25 cellular contexts compared by ENCODE assay signal in the genomic region with DNA sequence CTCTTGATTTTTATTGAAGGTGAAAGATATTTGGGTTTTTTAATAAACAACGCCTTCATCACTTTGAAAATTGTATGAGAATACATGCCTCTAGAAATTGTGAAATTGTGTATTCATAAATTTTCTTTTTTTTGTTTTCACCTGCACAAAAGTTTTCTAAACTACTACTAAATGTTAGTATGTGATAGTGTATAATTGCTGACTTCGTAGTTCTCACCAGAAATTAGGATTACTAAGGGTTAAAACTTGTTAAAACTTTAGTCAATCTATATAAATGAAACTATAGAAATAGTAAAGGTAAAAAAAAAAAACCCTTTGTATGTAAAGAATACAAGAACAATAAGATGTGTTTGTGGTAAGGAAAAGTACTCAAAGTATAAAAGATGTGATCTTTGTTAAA.
"Had no signal": no experiment of that assay in that cellular context is flagged by ENCODE, and none has a peak within 500 bp of the region (broad histone marks: within the 10 kb centered on the region; RNA-seq: fewer than 3 reads in every experiment).

No MANE protein-coding gene starts in this region.

- H3K4me3 ChIP-seq: neural progenitor cell, ovary, psoas muscle, skin epidermis, stomach, thoracic aorta, thyroid gland, tibial nerve, upper lobe of left lung, vagina had no signal

- H3K27ac ChIP-seq: neural progenitor cell, ovary, parathyroid adenoma, psoas muscle, skin epidermis, stomach, thoracic aorta, thyroid gland, tibial nerve, upper lobe of left lung, vagina had no signal

- H3K4me2 ChIP-seq: neural progenitor cell had no signal

- H3K36me3 ChIP-seq: neural progenitor cell, ovary, stomach, thoracic aorta, thyroid gland, tibial nerve, upper lobe of left lung, vagina had no signal

- H3K9me3 ChIP-seq: ovary, thoracic aorta, thyroid gland, vagina had no signal

- H3K79me2 ChIP-seq: parathyroid adenoma had no signal

- ATAC-seq: natural killer cell; psoas muscle; right cardiac atrium; sciatic nerve; stimulated activated effector memory CD8-positive, alpha-beta T cell treated with anti-CD3 and anti-CD28 coated beads, Interleukin-12 subunit alpha, Interleukin-12 subunit beta, amount 100 ng/mL, for 72 hours; stimulated activated naive B cell treated with anti-CD40 and anti-IgM and Interleukin-4, amounts not matched to agents 10 μg/mL and 1 μg/mL and 100 μg/mL, for 72 hours had no signal

- H3K27me3 ChIP-seq: neural progenitor cell, ovary, stomach, thyroid gland, tibial nerve, upper lobe of left lung, vagina had no signal

- H3K4me1 ChIP-seq: neural progenitor cell, parathyroid adenoma, psoas muscle, stomach, thyroid gland, tibial nerve, upper lobe of left lung, vagina had no signal

- H3K9ac ChIP-seq: neural progenitor cell, parathyroid adenoma had no signal

- FAIRE-seq: urothelium cell line had no signal

- DNase-seq: natural killer cell; occipital lobe; ovary; posterior cingulate gyrus; psoas muscle; right cardiac atrium; stimulated activated CD4-positive, alpha-beta T cell treated with anti-CD3 and anti-CD28 coated beads, Interleukin-15, amount 100 ng/mL, for 24 hours; stimulated activated CD4-positive, alpha-beta T cell treated with anti-CD3 and anti-CD28 coated beads, Interleukin-2, amount 100 ng/mL, for 24 hours; stimulated activated CD4-positive, alpha-beta T cell treated with anti-CD3 and anti-CD28 coated beads, Interleukin-2, amount 100 ng/mL, for 48 hours; stimulated activated CD4-positive, alpha-beta T cell treated with anti-CD3 and anti-CD28 coated beads, Interleukin-4, amount 100 ng/mL, for 24 hours; stimulated activated naive B cell treated with anti-CD40 and anti-IgM and Interleukin-4, amounts not matched to agents 10 μg/mL and 1 μg/mL and 100 μg/mL, for 72 hours; stimulated activated naive CD4-positive, alpha-beta T cell treated with Interleukin-2 at 50 U/mL for 16 hours; stomach; thyroid gland; trophoblast cell; upper lobe of left lung had no signal

- H2AFZ ChIP-seq: neural progenitor cell, parathyroid adenoma had no signal
